23 cellular contexts compared by ENCODE assay signal in the genomic region with DNA sequence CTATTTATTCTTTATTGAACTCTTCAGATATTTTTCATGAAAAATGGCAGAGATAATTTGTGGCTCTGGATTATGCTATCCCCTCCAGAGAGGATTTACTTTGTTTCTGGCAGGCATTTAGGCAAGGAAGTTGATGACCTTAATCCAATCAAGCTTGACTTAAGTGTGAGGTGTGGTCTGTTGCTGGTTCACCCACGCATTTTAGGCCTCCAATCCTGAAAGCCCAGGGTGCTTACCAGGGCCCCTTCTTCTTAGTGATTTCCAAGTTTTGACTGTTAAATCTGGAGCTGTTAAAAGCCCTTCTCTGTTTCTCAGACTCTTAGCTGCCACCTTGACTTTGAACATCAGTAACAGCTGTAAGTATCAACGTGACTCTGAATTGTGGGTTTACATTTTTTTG.
DNase-seq lines count a peak whose midpoint lies in the region; ATAC-seq and TF ChIP-seq lines count a peak whose summit lies in the region.
"Had no signal": no experiment of that assay in that cellular context is flagged by ENCODE, and none has a peak within 500 bp of the region (broad histone marks: within the 10 kb centered on the region; RNA-seq: fewer than 3 reads in every experiment).

No MANE protein-coding gene starts in this region.

- H3K4me1 ChIP-seq in OCI-LY1 (ENCODE audit: insufficient read depth, low read length, severe bottlenecking) (no peaks in the 10 kb centered on the region), mesendoderm (ENCODE audit: control insufficient read depth, low read depth, low read length) (no peaks in the 10 kb centered on the region)
- H3K4me1 ChIP-seq: HAP-1 had no signal

- H3K18ac ChIP-seq in mesendoderm (ENCODE audit: low read length), result no peak overlapping the region

- H3K4ac ChIP-seq in mesendoderm (ENCODE audit: low read depth, low read length), result no peak overlapping the region

- no peaks in the 10 kb centered on the region for H3K36me3 ChIP-seq in OCI-LY1 (ENCODE audit: insufficient read depth, low read length)
- H3K36me3 ChIP-seq in mesendoderm (ENCODE audit: control insufficient read depth, insufficient read depth, low read length), result no peaks in the 10 kb centered on the region
- H3K36me3 ChIP-seq: HAP-1 had no signal

- no CpG with 5 or more reads among the region's 2 CpGs for WGBS in mesendoderm (ENCODE audit: extremely low coverage, insufficient coverage, low lambda C conversion rate)

- in situ Hi-C loops in GM13977 (cut with MboI; ENCODE audit: low pct_unique_long_range_greater_than_20kb, low sequenced_read_pairs, unreplicated experiment), result no loop called here

- H2AK5ac ChIP-seq in mesendoderm (ENCODE audit: low read length), result no peak overlapping the region

- H4K5ac ChIP-seq in mesendoderm (ENCODE audit: low read length), result no peak overlapping the region

- H2BK5ac ChIP-seq in mesendoderm (ENCODE audit: low read length), result no peak overlapping the region

- no peaks in the 10 kb centered on the region for H4K20me1 ChIP-seq in OCI-LY1 (ENCODE audit: insufficient read depth, low read length)

- H2BK120ac ChIP-seq in mesendoderm (ENCODE audit: low read depth, low read length), result no peak overlapping the region

- no peaks in the 10 kb centered on the region for H3K79me1 ChIP-seq in mesendoderm (ENCODE audit: low read length)

- H2BK15ac ChIP-seq in mesendoderm (replicated peaks; ENCODE audit: low read depth), result no peak overlapping the region

- H2AFZ ChIP-seq in OCI-LY1 (ENCODE audit: low read length), result peak overlapping the region; percentile 90; the same call in 1 of the 2 replicates
- H2AFZ ChIP-seq: GM23248, PC-9 had no signal

- no peaks in the 10 kb centered on the region for H3K9me2 ChIP-seq in OCI-LY1 (ENCODE audit: low read depth, low read length)

- no peak overlapping the region for H3K23ac ChIP-seq in mesendoderm (ENCODE audit: low read length)

- H3K9me3 ChIP-seq in OCI-LY1 (ENCODE audit: low read length), result 0 out of 2 replicates have a peak, but pooled peaks cover 3% of the 10 kb centered on the region
- H3K9me3 ChIP-seq: HAP-1 had no signal

- no peaks in the 10 kb centered on the region for H3F3A ChIP-seq in OCI-LY1 (ENCODE audit: insufficient read depth, low read length)

- no peak overlapping the region for H3K4me2 ChIP-seq in OCI-LY1 (ENCODE audit: low read length)
- no peak overlapping the region for H3K4me2 ChIP-seq in mesendoderm (ENCODE audit: low read length)
- H3K4me2 ChIP-seq: PC-9 had no signal

- H3K27me3 ChIP-seq in OCI-LY1 (ENCODE audit: insufficient read depth, low read length), result no peaks in the 10 kb centered on the region
- no peaks in the 10 kb centered on the region for H3K27me3 ChIP-seq in mesendoderm (ENCODE audit: insufficient read depth, low read length, poor library complexity)

- H3K9ac ChIP-seq in OCI-LY1 (ENCODE audit: low read length) (no peak overlapping the region), mesendoderm (ENCODE audit: low read length) (no peak overlapping the region)
- H3K9ac ChIP-seq: GM23248 had no signal

- no peak for ATAC-seq in GM21528 (IDR thresholded peaks at IDR 0.05; ENCODE audit: low FRiP score, unreplicated experiment)
- ATAC-seq: K562 had no signal

- DNase-seq in GM13977 (ENCODE audit: low spot score) (peak; percentile 12), mesendoderm (peak; percentile 56), NAMALWA (ENCODE audit: low spot score) (no peak), NCI-H345 treated with DMSO at 0.1 percent for 48 hours (lab: John Stamatoyannopoulos, UW; ENCODE audit: unreplicated experiment) (no peak)
- no peak for DNase-seq in activated naive CD4-positive, alpha-beta T cell treated with anti-CD3 and anti-CD28 coated beads, Interleukin-2, amount 50 U/mL, for 16 hours
- DNase-seq: Calu3; DMS79 treated with DMSO at 0.1 percent for 48 hours; GM23248; Kasumi-1; NCI-H1417; NCI-H1694 treated with DMSO at 0.1 percent for 48 hours; NCI-H2081; NCI-H226; NCI-H510A treated with DMSO at 0.1 percent for 48 hours; NCI-H748 treated with DMSO at 0.1 percent for 48 hours; NK-92 treated with Interleukin-12 subunit alpha and Interleukin-12 subunit beta, amount 100 ng/mL, for 24 hours; PC-9; Right ventricle myocardium superior; T-helper 1 cell had no signal

- no peak overlapping the region for H4K8ac ChIP-seq in mesendoderm (ENCODE audit: low read depth, low read length)

- H3K4me3 ChIP-seq in OCI-LY1 (ENCODE audit: low read depth, low read length, poor library complexity, severe bottlenecking), result no peak overlapping the region
- H3K4me3 ChIP-seq in mesendoderm (ENCODE audit: low read length), result no peak overlapping the region
- H3K4me3 ChIP-seq: GM23248, HAP-1, K562, PC-9 had no signal

- no peak overlapping the region for H3K56ac ChIP-seq in mesendoderm (ENCODE audit: low read length)

- H3K27ac ChIP-seq in OCI-LY1 (ENCODE audit: low read depth, low read length, poor library complexity, severe bottlenecking) (no peak overlapping the region), mesendoderm (ENCODE audit: low read depth, low read length) (no peak overlapping the region)
- H3K27ac ChIP-seq: GM23248, PC-9 had no signal

- no peaks in the 10 kb centered on the region for H3K79me2 ChIP-seq in OCI-LY1 (ENCODE audit: insufficient read depth, low read length)
- no peaks in the 10 kb centered on the region for H3K79me2 ChIP-seq in mesendoderm (ENCODE audit: control insufficient read depth, insufficient read depth, low read length)

- TF ChIP-seq CTCF in GM13977 (IDR thresholded peaks at IDR 0.05; ENCODE audit: extremely low read depth, insufficient read depth, missing control alignments) (no peak), OCI-LY1 (IDR thresholded peaks at IDR 0.05; ENCODE audit: low read length) (no peak)

Comparison
In these comparisons a context has a peak if more than half of its experiments do, and no peak if none do; other contexts are left out.
1. DNase-seq: peak in GM13977 (single experiment) and mesendoderm (single experiment); none in activated naive CD4-positive, alpha-beta T cell treated with anti-CD3 and anti-CD28 coated beads, Interleukin-2, amount 50 U/mL, for 16 hours (single experiment), NAMALWA (single experiment) and NCI-H345 treated with DMSO at 0.1 percent for 48 hours (single experiment).